Comparison of ENCODE assay signal across 20 cellular contexts in genomic region chr15:74121040-74121439, GRCh38. TPM values are rescaled to one million over a fixed set of nuclear protein-coding genes. Genes with fewer than 3 reads are reported as not detected.
DNase-seq lines count a peak whose midpoint lies in the region; ATAC-seq and TF ChIP-seq lines count a peak whose summit lies in the region.
"Had no signal": no experiment of that assay in that cellular context is flagged by ENCODE, and none has a peak within 500 bp of the region (broad histone marks: within the 10 kb centered on the region; RNA-seq: fewer than 3 reads in every experiment).

No MANE protein-coding gene starts in this region.

- 9% methylated on average over 4 of the region's 4 CpGs for WGBS in smooth muscle cell (ENCODE audit: low lambda C conversion rate)

- H3K36me3 ChIP-seq in HEK293 (ENCODE audit: control insufficient read depth in 2 of 2, insufficient read depth in 1 of 2, low read length in 2 of 2) (no peaks in the 10 kb centered on the region), WERI-Rb-1 (no peaks in the 10 kb centered on the region), smooth muscle cell (ENCODE audit: low read depth) (no peaks in the 10 kb centered on the region)
- H3K36me3 ChIP-seq: BLaER1 treated with 17β-estradiol and CSF1 and Interleukin-3, amounts not matched to agents 10 nM and 100 nM had no signal

- DNase-seq in WERI-Rb-1 (peak; percentile 45), islet precursor cell (peak; percentile 41), smooth muscle cell (lab: John Stamatoyannopoulos, UW; ENCODE audit: unreplicated experiment) (no peak), DMS153 treated with DMSO at 0.1 percent for 48 hours (lab: John Stamatoyannopoulos, UW; ENCODE audit: unreplicated experiment) (no peak), foreskin melanocyte (no peak)
- DNase-seq: CD4-positive, alpha-beta memory T cell; H9; NCI-H1694 treated with DMSO at 0.1 percent for 48 hours; NCI-H446; NCI-H526 treated with DMSO at 0.1 percent for 48 hours; Right ventricle myocardium superior had no signal

- peak overlapping the region; percentile 40 for H3K4me2 ChIP-seq in smooth muscle cell

- no peak overlapping the region for H3K9ac ChIP-seq in smooth muscle cell (ENCODE audit: low read depth)
- H3K9ac ChIP-seq: BLaER1 treated with 17β-estradiol and CSF1 and Interleukin-3, amounts not matched to agents 10 nM and 100 nM had no signal

- CTCF ChIA-PET in HEK293 (lab: Yijun Ruan, JAX), result interaction anchor here (0.5 to 4.7 kb wide), 6 partner anchors 22 to 201 kb away, joined by 3 to 27 read pairs (median 4); no protein-coding TSS in a partner anchor

- no peak overlapping the region for H3K4me3 ChIP-seq in HEK293 (ENCODE audit: low read depth, low read length)
- H3K4me3 ChIP-seq in WERI-Rb-1 (ENCODE audit: low read depth, low read length), result no peak overlapping the region
- no peak overlapping the region for H3K4me3 ChIP-seq in smooth muscle cell
- H3K4me3 ChIP-seq: BLaER1 treated with 17β-estradiol and CSF1 and Interleukin-3, amounts not matched to agents 10 nM and 100 nM had no signal

- TF ChIP-seq CTCF in HEK293 (tag by site-specific recombination; IDR thresholded peaks at IDR 0.05) (no peak), WERI-Rb-1 (IDR thresholded peaks at IDR 0.05; ENCODE audit: low read depth, low read length) (no peak), smooth muscle cell (IDR thresholded peaks at IDR 0.05; ENCODE audit: borderline replicate concordance, insufficient read depth, poor library complexity, severe bottlenecking) (no peak)

- no peak for ATAC-seq in GM19035 (IDR thresholded peaks at IDR 0.05; ENCODE audit: unreplicated experiment)
- no peak for ATAC-seq in activated CD4-positive, CD25-positive, alpha-beta regulatory T cell treated with anti-CD3 and anti-CD28 coated beads, Interleukin-2, amount 50 U/mL, for 24 hours

- POLR2A ChIA-PET in HEK293 (lab: Yijun Ruan, JAX), result interaction anchor here (1.2 kb wide), 1 partner anchor 81 kb away, joined by 3 read pairs; the partner anchor contains the start of gene STRA6

- no peaks in the 10 kb centered on the region for H3K27me3 ChIP-seq in WERI-Rb-1 (ENCODE audit: insufficient read depth, low read depth, severe bottlenecking)
- no peaks in the 10 kb centered on the region for H3K27me3 ChIP-seq in smooth muscle cell (ENCODE audit: low read depth)

- H4K20me1 ChIP-seq in smooth muscle cell (ENCODE audit: low read depth), result no peaks in the 10 kb centered on the region
- H4K20me1 ChIP-seq: BLaER1 treated with 17β-estradiol and CSF1 and Interleukin-3, amounts not matched to agents 10 nM and 100 nM had no signal

- no peaks in the 10 kb centered on the region for H3K9me3 ChIP-seq in HEK293 (ENCODE audit: control insufficient read depth, insufficient read depth, low read depth, low read length)
- H3K9me3 ChIP-seq in WERI-Rb-1 (ENCODE audit: severe bottlenecking), result no peaks in the 10 kb centered on the region
- no peaks in the 10 kb centered on the region for H3K9me3 ChIP-seq in smooth muscle cell (replicated peaks; ENCODE audit: low read depth)

- H3K4me1 ChIP-seq in HEK293 (ENCODE audit: control insufficient read depth, insufficient read depth, low read length) (peaks cover 10% of the 10 kb centered on the region), smooth muscle cell (ENCODE audit: low read depth) (peaks cover 9% of the 10 kb centered on the region)

- H3K27ac ChIP-seq in HEK293 (ENCODE audit: extremely low read depth, low read depth, low read length), result no peak overlapping the region
- peak overlapping the region; percentile 58 for H3K27ac ChIP-seq in WERI-Rb-1
- no peak overlapping the region for H3K27ac ChIP-seq in smooth muscle cell (ENCODE audit: low read depth)
- H3K27ac ChIP-seq: BLaER1 treated with 17β-estradiol and CSF1 and Interleukin-3, amounts not matched to agents 10 nM and 100 nM had no signal

- H2AFZ ChIP-seq in smooth muscle cell (ENCODE audit: low read depth), result no peak overlapping the region

- no peaks in the 10 kb centered on the region for H3F3A ChIP-seq in smooth muscle cell (ENCODE audit: low read depth)

- no peaks in the 10 kb centered on the region for H3K79me2 ChIP-seq in smooth muscle cell (ENCODE audit: low read depth)

TF ChIP-seq in HEK293, 187 proteins besides CTCF, POLR2A, EP300 and RAD21:
- TF ChIP-seq ZNF341 (tag by site-specific recombination; IDR thresholded peaks at IDR 0.05; ENCODE audit: low read depth) (peak; percentile 16; the same call in 1 of the 2 replicates), ZNF843 (tag by site-specific recombination; IDR thresholded peaks at IDR 0.05) (no peak), ZNF132 (tag by site-specific recombination; IDR thresholded peaks at IDR 0.05; ENCODE audit: borderline replicate concordance) (no peak), PATZ1 (tag by site-specific recombination; IDR thresholded peaks at IDR 0.05) (no peak), EGR2 (tag by site-specific recombination; IDR thresholded peaks at IDR 0.05; ENCODE audit: low read depth) (peak; percentile 28; the same call in 1 of the 2 replicates), ZBTB20 (tag by site-specific recombination; IDR thresholded peaks at IDR 0.05) (0 out of 2 replicates have a peak, but pooled peaks have one; percentile 19), ZBTB17 (tag by site-specific recombination; IDR thresholded peaks at IDR 0.05) (no peak), ZFHX2 (tag by site-specific recombination; conservative IDR thresholded peaks at IDR 0.05) (peak; percentile 32; the same call in 1 of the 2 replicates), GLIS1 (tag by site-specific recombination; IDR thresholded peaks at IDR 0.05) (peak; percentile 63), ZNF677 (tag by site-specific recombination; IDR thresholded peaks at IDR 0.05) (no peak), ZNF202 (tag by site-specific recombination; IDR thresholded peaks at IDR 0.05; ENCODE audit: borderline replicate concordance) (no peak), ZIC2 (tag by site-specific recombination; IDR thresholded peaks at IDR 0.05) (peak; percentile 94)
- TF ChIP-seq, protein P1, sequence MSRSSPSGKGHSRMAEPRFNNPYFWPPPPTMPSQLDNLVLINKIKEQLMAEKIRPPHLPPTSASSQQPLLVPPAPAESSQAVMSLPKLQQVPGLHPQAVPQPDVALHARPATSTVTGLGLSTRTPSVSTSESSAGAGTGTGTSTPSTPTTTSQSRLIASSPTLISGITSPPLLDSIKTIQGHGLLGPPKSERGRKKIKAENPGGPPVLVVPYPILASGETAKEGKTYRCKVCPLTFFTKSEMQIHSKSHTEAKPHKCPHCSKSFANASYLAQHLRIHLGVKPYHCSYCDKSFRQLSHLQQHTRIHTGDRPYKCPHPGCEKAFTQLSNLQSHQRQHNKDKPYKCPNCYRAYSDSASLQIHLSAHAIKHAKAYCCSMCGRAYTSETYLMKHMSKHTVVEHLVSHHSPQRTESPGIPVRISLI (tag by site-specific recombination; IDR thresholded peaks at IDR 0.05), result no peak

RNA-seq across cellular contexts. Expression of gene ISLR2, which starts 9.3 kb away (rescaled TPM):
- 3.8 and 5.2 TPM in 2 replicates for total RNA-seq in smooth muscle cell
- 2.0 and 3.0 TPM in 2 replicates for polyA plus RNA-seq in smooth muscle cell
- total RNA-seq: CD4-positive, alpha-beta memory T cell; Daoy; HT1080; SK-MEL-5 had no signal
- polyA plus RNA-seq: CD4-positive, alpha-beta memory T cell had no signal

RNA-seq across cellular contexts. Expression of gene GOLGA6A, which starts 38.7 kb away (rescaled TPM):
- total RNA-seq in smooth muscle cell, result 0.09 and 0.13 TPM in 2 replicates
- polyA plus RNA-seq in smooth muscle cell, result 0.14 TPM in 1 of 2 replicates, not detected in the other
- total RNA-seq: A673, Daoy, HT1080, M059J, Right ventricle myocardium superior, SK-MEL-5 had no signal
- polyA plus RNA-seq: CD4-positive, alpha-beta memory T cell had no signal

RNA-seq across cellular contexts. Expression of gene ISLR, which starts 52.5 kb away (rescaled TPM):
- total RNA-seq in smooth muscle cell, result 67.3 and 119 TPM in 2 replicates
- polyA plus RNA-seq in smooth muscle cell, result 93.3 and 130 TPM in 2 replicates
- total RNA-seq: CD4-positive, alpha-beta memory T cell; M059J; SK-MEL-5 had no signal
- polyA plus RNA-seq: CD4-positive, alpha-beta memory T cell had no signal

Comparison
In these comparisons a context has a peak if more than half of its experiments do, and no peak if none do; other contexts are left out.
1. DNase-seq: peak in WERI-Rb-1 (single experiment) and islet precursor cell (single experiment); none in smooth muscle cell (single experiment), DMS153 treated with DMSO at 0.1 percent for 48 hours (single experiment) and foreskin melanocyte (single experiment).